ENCODE assay signal across 8 cellular contexts in the genomic region with DNA sequence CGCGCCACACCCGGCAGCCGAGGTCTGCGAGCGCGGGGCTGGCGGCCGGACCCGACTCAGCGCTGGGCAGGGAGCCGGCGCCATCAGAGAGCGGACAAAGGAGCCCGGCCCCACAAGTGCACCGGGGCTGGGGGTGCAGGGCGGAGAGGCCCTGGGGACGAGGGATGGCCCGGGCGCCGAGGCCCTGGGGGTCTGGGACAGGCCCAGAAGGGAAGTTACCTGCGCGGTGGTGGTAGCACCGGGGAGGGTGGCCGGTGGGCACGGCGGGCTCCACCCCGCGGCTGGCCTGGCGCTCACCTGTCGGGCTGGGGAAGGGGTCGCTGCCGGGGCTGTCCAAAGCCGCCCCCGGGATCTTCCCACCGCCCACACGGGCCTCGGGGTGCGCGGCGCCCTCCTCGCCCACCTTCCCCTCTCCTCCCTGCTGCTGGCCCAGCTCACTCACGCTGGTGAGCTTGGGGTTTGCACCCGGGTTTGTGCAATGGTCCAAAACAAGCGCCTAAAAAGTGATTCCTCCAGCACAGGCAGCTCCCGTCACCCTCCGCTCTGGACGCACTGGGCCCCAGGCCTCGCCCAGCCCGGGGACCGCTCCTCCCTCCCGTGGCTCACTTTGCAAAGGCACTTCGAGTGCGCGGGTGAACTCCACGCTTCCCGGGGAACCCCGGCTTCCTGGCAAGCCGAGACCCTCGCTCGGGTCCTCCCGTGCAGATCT. TPM values are rescaled to one million over a fixed set of nuclear protein-coding genes. Genes with fewer than 3 reads are reported as not detected.
DNase-seq lines count a peak whose midpoint lies in the region; ATAC-seq lines count a peak whose summit lies in the region.

A gene with protein sequence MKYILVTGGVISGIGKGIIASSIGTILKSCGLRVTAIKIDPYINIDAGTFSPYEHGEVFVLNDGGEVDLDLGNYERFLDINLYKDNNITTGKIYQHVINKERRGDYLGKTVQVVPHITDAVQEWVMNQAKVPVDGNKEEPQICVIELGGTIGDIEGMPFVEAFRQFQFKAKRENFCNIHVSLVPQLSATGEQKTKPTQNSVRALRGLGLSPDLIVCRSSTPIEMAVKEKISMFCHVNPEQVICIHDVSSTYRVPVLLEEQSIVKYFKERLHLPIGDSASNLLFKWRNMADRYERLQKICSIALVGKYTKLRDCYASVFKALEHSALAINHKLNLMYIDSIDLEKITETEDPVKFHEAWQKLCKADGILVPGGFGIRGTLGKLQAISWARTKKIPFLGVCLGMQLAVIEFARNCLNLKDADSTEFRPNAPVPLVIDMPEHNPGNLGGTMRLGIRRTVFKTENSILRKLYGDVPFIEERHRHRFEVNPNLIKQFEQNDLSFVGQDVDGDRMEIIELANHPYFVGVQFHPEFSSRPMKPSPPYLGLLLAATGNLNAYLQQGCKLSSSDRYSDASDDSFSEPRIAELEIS (minus strand): TSS at position 554 of the 709 bp plus-strand sequence. CDS start 9,767 bp downstream, outside the sequence.

- DNase-seq in SIG-M5 treated with dmso at 0.1 percent for 504 hours (lab: John Stamatoyannopoulos, UW; ENCODE audit: unreplicated experiment) (peak; percentile 70), SIG-M5 (lab: John Stamatoyannopoulos, UW) (no peak), NCI-H2107 (lab: John Stamatoyannopoulos, UW) (peak; percentile 48), left lobe of liver (ENCODE audit: low spot score) (peak; percentile 74)
- DNase-seq in activated CD4-positive, alpha-beta T cell treated with anti-CD3 and anti-CD28 coated beads for 24 hours (ENCODE audit: low read depth in 2 of 2), result peak; percentile 20 to 22
- peak; percentile 42 for DNase-seq in stimulated activated CD4-positive, alpha-beta T cell treated with anti-CD3 and anti-CD28 coated beads, Interleukin-4, amount 100 ng/mL, for 24 hours

- H3K27ac Mint-ChIP-seq in dendritic cell treated with granulocyte-macrophage colony-stimulating factor and Interleukin-4, amounts not matched to agents 40 ng/mL and 50 ng/mL, for 4 days, result peak within 1 kb of the TSS; percentile 77

- ATAC-seq in HG02759 (IDR thresholded peaks at IDR 0.05; ENCODE audit: unreplicated experiment), result peak; percentile 90
- peak; percentile 91 for ATAC-seq in left lobe of liver

- H3K36me3 Mint-ChIP-seq in dendritic cell treated with granulocyte-macrophage colony-stimulating factor and Interleukin-4, amounts not matched to agents 40 ng/mL and 50 ng/mL, for 4 days (ENCODE audit: low read depth), result peaks cover 17% of the 10 kb centered on the region

- H3K4me3 Mint-ChIP-seq in dendritic cell treated with granulocyte-macrophage colony-stimulating factor and Interleukin-4, amounts not matched to agents 40 ng/mL and 50 ng/mL, for 4 days, result peak within 1 kb of the TSS; percentile 83

- no peaks in the 10 kb centered on the region for H3K9me3 Mint-ChIP-seq in dendritic cell treated with granulocyte-macrophage colony-stimulating factor and Interleukin-4, amounts not matched to agents 40 ng/mL and 50 ng/mL, for 4 days

- intact Hi-C loops in dendritic cell treated with granulocyte-macrophage colony-stimulating factor and Interleukin-4, amounts not matched to agents 40 ng/mL and 50 ng/mL, for 4 days (cut with micrococcal nuclease), result loop anchor here (10.0 kb wide), 1 partner anchor 1713 kb away; the partner anchor contains the start of gene CDKL5

- H3K4me1 Mint-ChIP-seq in dendritic cell treated with granulocyte-macrophage colony-stimulating factor and Interleukin-4, amounts not matched to agents 40 ng/mL and 50 ng/mL, for 4 days (ENCODE audit: low read depth), result peaks cover 8% of the 10 kb centered on the region

- no peaks in the 10 kb centered on the region for H3K27me3 Mint-ChIP-seq in dendritic cell treated with granulocyte-macrophage colony-stimulating factor and Interleukin-4, amounts not matched to agents 40 ng/mL and 50 ng/mL, for 4 days

RNA-seq across cellular contexts. Expression of the gene that starts here (rescaled TPM):
- 7.8 TPM for total RNA-seq in left lobe of liver
